19 cellular contexts compared by ENCODE assay signal in the genomic region with DNA sequence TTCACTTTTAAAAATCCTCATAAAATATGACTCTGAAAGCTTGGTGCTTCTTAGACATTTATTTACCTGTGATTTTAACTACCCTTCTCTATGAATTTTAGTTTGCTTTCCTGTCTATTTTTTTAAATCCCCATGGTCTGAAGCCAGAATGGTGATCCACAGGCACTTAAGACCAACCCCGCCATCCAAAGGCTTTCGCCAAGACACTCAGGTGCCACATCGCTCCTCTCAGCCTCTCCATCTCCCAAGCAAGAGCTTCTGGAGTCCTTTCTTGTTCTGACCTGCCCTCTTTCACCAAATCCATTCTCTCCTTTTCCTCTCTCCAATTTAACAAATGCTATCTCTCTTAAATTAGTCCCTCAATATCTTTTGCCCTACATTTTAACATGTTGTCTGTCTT.
A peak's percentile ranks its signal among the peaks of the same experiment; 100 is the strongest.
DNase-seq lines count a peak whose midpoint lies in the region; ATAC-seq and TF ChIP-seq lines count a peak whose summit lies in the region.
"Had no signal": no experiment of that assay in that cellular context is flagged by ENCODE, and none has a peak within 500 bp of the region (broad histone marks: within the 10 kb centered on the region; RNA-seq: fewer than 3 reads in every experiment).

No MANE protein-coding gene starts in this region.

- H3K4me2 ChIP-seq in H9 (ENCODE audit: insufficient read depth, insufficient read length, low read length): no peak overlapping the region
- H3K4me2 ChIP-seq: BLaER1 had no signal

- H3K27ac Mint-ChIP-seq in H9: peak overlapping the region in 2 of 3 experiments; percentile 2 to 19; a peak in 1 of 7 replicates
- H3K27ac Mint-ChIP-seq: B cell; CD4-positive, CD25-positive, alpha-beta regulatory T cell; CD8-positive, alpha-beta T cell had no signal

- H3K79me1 ChIP-seq in H9 (ENCODE audit: insufficient read depth, low read depth, low read length, poor library complexity, severe bottlenecking): no peaks in the 10 kb centered on the region

- no peak overlapping the region for H3K56ac ChIP-seq in H9 (ENCODE audit: insufficient read length, low read depth, low read length)

- peaks cover 28 to 29% of the 10 kb centered on the region in 2 experiments for H3K4me1 Mint-ChIP-seq in H9
- H3K4me1 Mint-ChIP-seq: B cell; CD4-positive, CD25-positive, alpha-beta regulatory T cell had no signal

- no peaks in the 10 kb centered on the region for H4K20me1 ChIP-seq in H9 (ENCODE audit: control insufficient read depth, insufficient read depth, insufficient read length)
- H4K20me1 ChIP-seq: BLaER1 had no signal

- peaks cover 0 to 5% (median 0%) of the 10 kb centered on the region in 3 experiments; a peak in 1 of 7 replicates for H3K36me3 Mint-ChIP-seq in H9 (ENCODE audit: insufficient read depth in 1 of 3, low read depth in 3 of 3)
- H3K36me3 Mint-ChIP-seq: CD4-positive, CD25-positive, alpha-beta regulatory T cell; CD8-positive, alpha-beta T cell had no signal

- no peak overlapping the region for H3K4ac ChIP-seq in H9 (ENCODE audit: low read depth, low read length)

- no peak overlapping the region for H3K23ac ChIP-seq in H9 (ENCODE audit: insufficient read length, low read depth, low read length)

- H3K9me3 ChIP-seq in H9 (ENCODE audit: control insufficient read depth, low read depth, low read length): no peaks in the 10 kb centered on the region
- H3K9me3 ChIP-seq in endocrine pancreas (ENCODE audit: control insufficient read depth, low read length): no peaks in the 10 kb centered on the region
- H3K9me3 ChIP-seq: BLaER1, Caco-2 had no signal

- H3K27ac ChIP-seq in H9 (ENCODE audit: insufficient read length, low read depth, low read length): no peak overlapping the region
- H3K27ac ChIP-seq: BLaER1, C4-2B, GM23248 had no signal

- H2BK15ac ChIP-seq in H9 (ENCODE audit: low read depth, low read length): no peak overlapping the region

- no peak overlapping the region for H2BK20ac ChIP-seq in H9 (ENCODE audit: low read depth, low read length, poor library complexity, severe bottlenecking)

- no peak overlapping the region for H4K91ac ChIP-seq in H9 (ENCODE audit: insufficient read length, low read depth, low read length)

- H3K27me3 Mint-ChIP-seq in H9 (ENCODE audit: low read depth): peaks cover 24% of the 10 kb centered on the region
- H3K27me3 Mint-ChIP-seq: B cell; CD4-positive, CD25-positive, alpha-beta regulatory T cell had no signal

- H2BK120ac ChIP-seq in H9 (ENCODE audit: low read depth, low read length, poor library complexity, severe bottlenecking): no peak overlapping the region

- peak overlapping the region; percentile 58 for H3K4me3 ChIP-seq in endocrine pancreas (ENCODE audit: control insufficient read depth, insufficient read depth, low read length)
- H3K4me3 ChIP-seq: BLaER1, GM23248 had no signal

- H2AFZ ChIP-seq in H9 (ENCODE audit: low read length): no peak overlapping the region
- H2AFZ ChIP-seq: GM23248 had no signal

- no peak overlapping the region for H2BK12ac ChIP-seq in H9 (ENCODE audit: insufficient read length, low read depth, low read length)

- WGBS in H9 (ENCODE audit: extremely low coverage, insufficient read length, low lambda C conversion rate): no CpG with 5 or more reads among the region's 3 CpGs

- H3K79me2 ChIP-seq in H9 (ENCODE audit: insufficient read depth, low read length): no peaks in the 10 kb centered on the region

- no peak overlapping the region for H3K18ac ChIP-seq in H9 (ENCODE audit: insufficient read length, low read depth, low read length)

- no peak for ATAC-seq in GM18870 (IDR thresholded peaks at IDR 0.05; ENCODE audit: unreplicated experiment)
- no peak for ATAC-seq in GM18520 (IDR thresholded peaks at IDR 0.05; ENCODE audit: unreplicated experiment)
- ATAC-seq: CD8-positive, alpha-beta T cell; HCT116 had no signal

- no peak overlapping the region for H2BK5ac ChIP-seq in H9 (ENCODE audit: insufficient read length, low read length)

- no peak overlapping the region for H4K5ac ChIP-seq in H9 (ENCODE audit: insufficient read length, low read depth, low read length)

- peaks cover 2% of the 10 kb centered on the region; the same call in 1 of the 2 replicates for H3K27me3 ChIP-seq in H9 (ENCODE audit: insufficient read depth, low read length)
- no peaks in the 10 kb centered on the region for H3K27me3 ChIP-seq in endocrine pancreas (ENCODE audit: control insufficient read depth, insufficient read depth, low read length)
- H3K27me3 ChIP-seq: BLaER1 had no signal

- no peak overlapping the region for H3K4me3 Mint-ChIP-seq in H9
- H3K4me3 Mint-ChIP-seq: B cell; CD4-positive, CD25-positive, alpha-beta regulatory T cell; CD8-positive, alpha-beta T cell had no signal

- DNase-seq in DMS79 (lab: John Stamatoyannopoulos, UW) (peak; percentile 86), H9 (no peak), NCI-H69 (lab: John Stamatoyannopoulos, UW) (peak; percentile 68), foreskin melanocyte (no peak), SIG-M5 treated with dmso at 0.1 percent for 504 hours (lab: John Stamatoyannopoulos, UW; ENCODE audit: unreplicated experiment) (no peak)
- DNase-seq: Caco-2; CD4-positive, CD25-positive, alpha-beta regulatory T cell; CD8-positive, alpha-beta T cell; DMS153; GF-D8; GM23248; H7 had no signal

- H3K4me1 ChIP-seq in H9 (ENCODE audit: insufficient read depth, low read length): no peaks in the 10 kb centered on the region
- H3K4me1 ChIP-seq in endocrine pancreas (ENCODE audit: control insufficient read depth, insufficient read depth, low read length): peaks cover 4% of the 10 kb centered on the region
- H3K4me1 ChIP-seq: BLaER1, Caco-2 had no signal

- H3K9me3 Mint-ChIP-seq in H9: peaks cover 5 to 13% of the 10 kb centered on the region in 2 experiments; a peak in 3 of 5 replicates

- H3K36me3 ChIP-seq in endocrine pancreas (ENCODE audit: control insufficient read depth, insufficient read depth, low read length): no peaks in the 10 kb centered on the region
- H3K36me3 ChIP-seq: BLaER1 had no signal

- H3K9ac ChIP-seq in H9 (ENCODE audit: extremely low read depth, insufficient read length, low read length): no peak overlapping the region
- no peak overlapping the region for H3K9ac ChIP-seq in endocrine pancreas (ENCODE audit: control insufficient read depth, insufficient read depth, low read length)
- H3K9ac ChIP-seq: BLaER1, GM23248 had no signal

- H4K8ac ChIP-seq in H9 (replicated peaks; ENCODE audit: insufficient read length, low read depth, low read length): no peak overlapping the region

- TF ChIP-seq CTCF in H9 (conservative IDR thresholded peaks at IDR 0.05): no peak

- H3K14ac ChIP-seq in H9 (ENCODE audit: insufficient read depth, low read length): no peak overlapping the region

- H2AK5ac ChIP-seq in H9 (ENCODE audit: insufficient read length, low read length): no peak overlapping the region

- no peak overlapping the region for H3T11ph ChIP-seq in H9 (ENCODE audit: low read length)

- H3K23me2 ChIP-seq in H9 (ENCODE audit: insufficient read length, low read depth, low read length, poor library complexity, severe bottlenecking): no peaks in the 10 kb centered on the region

Comparison
In these comparisons a context has a peak if more than half of its experiments do, and no peak if none do; other contexts are left out.
1. DNase-seq: peak in DMS79 (single experiment) and NCI-H69 (single experiment); none in H9 (single experiment), foreskin melanocyte (single experiment) and SIG-M5 treated with dmso at 0.1 percent for 504 hours (single experiment).